In genomic region chr10:100101526-100102076, GRCh38 we compare ENCODE assay signal across 16 cellular contexts. TPM values are rescaled to one million over a fixed set of nuclear protein-coding genes. Genes with fewer than 3 reads are reported as not detected.
A peak's percentile ranks its signal among the peaks of the same experiment; 100 is the strongest.
DNase-seq lines count a peak whose midpoint lies in the region; ATAC-seq and TF ChIP-seq lines count a peak whose summit lies in the region.
"Had no signal": no experiment of that assay in that cellular context is flagged by ENCODE, and none has a peak within 500 bp of the region (broad histone marks: within the 10 kb centered on the region; RNA-seq: fewer than 3 reads in every experiment).

No MANE protein-coding gene starts in this region.

- no peak for ATAC-seq in HG02610 (IDR thresholded peaks at IDR 0.05; ENCODE audit: unreplicated experiment)
- no peak for ATAC-seq in activated CD8-positive, alpha-beta T cell treated with anti-CD3 and anti-CD28 coated beads, Interleukin-2, amount 10 ng/mL, durations not matched to agents 7 days and 5 days

- CTCF ChIA-PET in CD8-positive, alpha-beta memory T cell (lab: Charles Lee): no interaction called here
- CTCF ChIA-PET in activated CD8-positive, alpha-beta T cell treated with anti-CD3 and anti-CD28 coated beads, Interleukin-2, amount 10 ng/mL, durations not matched to agents 7 days and 5 days (lab: Charles Lee): no interaction called here

- H3K27ac ChIP-seq in CD8-positive, alpha-beta memory T cell (ENCODE audit: low read depth, low read length): no peak overlapping the region
- H3K27ac ChIP-seq: SJCRH30 had no signal

- H3K36me3 ChIP-seq in CD8-positive, alpha-beta memory T cell (ENCODE audit: insufficient read depth, low read length): no peaks in the 10 kb centered on the region
- H3K36me3 ChIP-seq: SJCRH30 had no signal

- no peaks in the 10 kb centered on the region for H3K36me3 Mint-ChIP-seq in CD8-positive, alpha-beta memory T cell
- no peaks in the 10 kb centered on the region for H3K36me3 Mint-ChIP-seq in activated CD8-positive, alpha-beta T cell treated with anti-CD3 and anti-CD28 coated beads, Interleukin-2, amount 10 ng/mL, durations not matched to agents 7 days and 5 days (ENCODE audit: low read depth)

- no peak overlapping the region for H3K27ac Mint-ChIP-seq in CD8-positive, alpha-beta memory T cell
- H3K27ac Mint-ChIP-seq in activated CD8-positive, alpha-beta T cell treated with anti-CD3 and anti-CD28 coated beads, Interleukin-2, amount 10 ng/mL, durations not matched to agents 7 days and 5 days: no peak overlapping the region
- H3K27ac Mint-ChIP-seq: activated B cell treated with CpG ODN at 0.5 μM for 24 hours, nephron had no signal

- DNase-seq in Daoy (ENCODE audit: low read depth) (peak; percentile 29), NCI-H526 treated with DMSO at 0.1 percent for 48 hours (lab: John Stamatoyannopoulos, UW) (peak; percentile 0), choroid plexus epithelial cell (ENCODE audit: low read depth) (peak; percentile 6), mucosa of gallbladder (ENCODE audit: low spot score) (peak; percentile 15), NAMALWA (ENCODE audit: low spot score) (no peak)
- DNase-seq in CD8-positive, alpha-beta memory T cell: no peak
- DNase-seq in activated CD8-positive, alpha-beta T cell treated with anti-CD3 and anti-CD28 coated beads, Interleukin-2, amount 10 ng/mL, durations not matched to agents 7 days and 5 days: no peak
- DNase-seq: activated B cell treated with CpG ODN at 0.5 μM for 24 hours, COR-L47, foreskin melanocyte, NCI-H774, SJCRH30 had no signal

- no peak for TF ChIP-seq CTCF in choroid plexus epithelial cell (conservative IDR thresholded peaks at IDR 0.05; ENCODE audit: low read depth, low read length)

- H3K27me3 Mint-ChIP-seq in CD8-positive, alpha-beta memory T cell: peaks cover 19 to 61% of the 10 kb centered on the region in 2 donors
- peaks cover 37% of the 10 kb centered on the region for H3K27me3 Mint-ChIP-seq in activated CD8-positive, alpha-beta T cell treated with anti-CD3 and anti-CD28 coated beads, Interleukin-2, amount 10 ng/mL, durations not matched to agents 7 days and 5 days (ENCODE audit: low read depth)

- H3K27me3 ChIP-seq in CD8-positive, alpha-beta memory T cell (ENCODE audit: insufficient read depth, low read length, poor library complexity, severe bottlenecking): no peaks in the 10 kb centered on the region
- H3K27me3 ChIP-seq: SJCRH30 had no signal

- H3K4me3 ChIP-seq in choroid plexus epithelial cell (ENCODE audit: low read depth, low read length): no peak overlapping the region
- no peak overlapping the region for H3K4me3 ChIP-seq in CD8-positive, alpha-beta memory T cell (ENCODE audit: low read length)
- H3K4me3 ChIP-seq: SJCRH30 had no signal

- H3K9me3 Mint-ChIP-seq in CD8-positive, alpha-beta memory T cell: peaks cover 0 to 7% (median 2%) of the 10 kb centered on the region in 5 donors
- no peaks in the 10 kb centered on the region for H3K9me3 Mint-ChIP-seq in activated CD8-positive, alpha-beta T cell treated with anti-CD3 and anti-CD28 coated beads, Interleukin-2, amount 10 ng/mL, durations not matched to agents 7 days and 5 days (ENCODE audit: insufficient read depth)

- H3K4me1 ChIP-seq in CD8-positive, alpha-beta memory T cell (ENCODE audit: insufficient read depth, low read length): no peaks in the 10 kb centered on the region
- H3K4me1 ChIP-seq: SJCRH30 had no signal

- POLR2A ChIA-PET in CD8-positive, alpha-beta memory T cell (lab: Charles Lee): no interaction called here
- POLR2A ChIA-PET in activated CD8-positive, alpha-beta T cell treated with anti-CD3 and anti-CD28 coated beads, Interleukin-2, amount 10 ng/mL, durations not matched to agents 7 days and 5 days (lab: Charles Lee): no interaction called here

- no peaks in the 10 kb centered on the region for H3K4me1 Mint-ChIP-seq in CD8-positive, alpha-beta memory T cell
- no peaks in the 10 kb centered on the region for H3K4me1 Mint-ChIP-seq in activated CD8-positive, alpha-beta T cell treated with anti-CD3 and anti-CD28 coated beads, Interleukin-2, amount 10 ng/mL, durations not matched to agents 7 days and 5 days (ENCODE audit: low read depth)
- H3K4me1 Mint-ChIP-seq: activated B cell treated with CpG ODN at 0.5 μM for 24 hours, nephron had no signal

- no peaks in the 10 kb centered on the region for H3K9me3 ChIP-seq in CD8-positive, alpha-beta memory T cell (ENCODE audit: low read length)
- H3K9me3 ChIP-seq: SJCRH30 had no signal

- H3K4me3 Mint-ChIP-seq in CD8-positive, alpha-beta memory T cell: no peak overlapping the region
- H3K4me3 Mint-ChIP-seq in activated CD8-positive, alpha-beta T cell treated with anti-CD3 and anti-CD28 coated beads, Interleukin-2, amount 10 ng/mL, durations not matched to agents 7 days and 5 days: no peak overlapping the region
- H3K4me3 Mint-ChIP-seq: activated B cell treated with CpG ODN at 0.5 μM for 24 hours, nephron had no signal

RNA-seq across cellular contexts. Expression of gene CPN1, which starts 19.9 kb away (rescaled TPM):
- not detected in 2 replicates for total RNA-seq in Daoy (2014; rRNA removed; shearing (Covaris generic))
- total RNA-seq in mucosa of gallbladder: not detected
- not detected for total RNA-seq in CD8-positive, alpha-beta memory T cell
- not detected for polyA plus RNA-seq in CD8-positive, alpha-beta memory T cell
- not detected for total RNA-seq in activated CD8-positive, alpha-beta T cell treated with anti-CD3 and anti-CD28 coated beads, Interleukin-2, amount 10 ng/mL, durations not matched to agents 7 days and 5 days
- total RNA-seq: activated B cell treated with CpG ODN at 0.5 μM for 24 hours, SJCRH30, subcutaneous adipose tissue had no signal
- polyA plus RNA-seq: adipose tissue had no signal

Comparison
In these comparisons a context has a peak if more than half of its experiments do, and no peak if none do; other contexts are left out.
1. DNase-seq: peak in Daoy (single experiment), NCI-H526 treated with DMSO at 0.1 percent for 48 hours (single experiment), choroid plexus epithelial cell (single experiment) and mucosa of gallbladder (single experiment); none in CD8-positive, alpha-beta memory T cell (0 of 5), NAMALWA (single experiment) and activated CD8-positive, alpha-beta T cell treated with anti-CD3 and anti-CD28 coated beads, Interleukin-2, amount 10 ng/mL, durations not matched to agents 7 days and 5 days (single experiment).